In the genomic region with DNA sequence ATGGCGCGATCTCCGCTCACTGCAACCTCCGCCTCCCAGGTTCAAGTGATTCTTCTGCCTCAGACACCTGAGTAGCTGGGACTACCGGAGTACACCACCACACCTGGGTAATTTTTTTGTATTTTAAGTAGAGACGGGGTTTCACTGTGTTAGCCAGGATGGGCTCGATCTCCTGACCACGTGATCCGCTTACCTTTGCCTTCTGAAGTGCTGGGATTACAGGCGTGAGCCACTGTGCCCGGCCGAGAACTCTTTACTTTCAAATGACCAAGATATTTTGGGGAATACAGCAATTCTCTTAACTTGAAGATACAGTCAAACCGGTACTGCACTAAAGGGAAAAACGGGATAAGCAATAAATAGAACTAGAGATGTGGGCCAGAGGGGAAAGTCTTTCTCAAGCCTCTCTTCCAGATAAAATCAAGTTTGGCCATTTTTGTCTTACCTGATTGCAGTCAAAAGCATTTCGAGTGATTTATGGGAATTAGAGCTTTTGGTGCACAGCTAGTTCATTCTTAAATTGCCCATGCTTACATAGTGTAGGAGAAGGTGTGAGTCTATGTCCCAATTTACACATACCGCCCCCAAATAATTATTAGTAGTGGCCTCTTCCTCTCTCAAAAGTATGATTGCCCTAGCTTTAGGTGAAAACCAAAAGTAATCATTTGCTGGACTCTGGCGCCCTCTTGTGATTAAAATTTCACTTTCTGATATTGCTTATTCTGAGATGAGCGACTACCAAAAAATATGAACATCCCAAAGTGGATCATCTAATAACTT, we compare ENCODE assay signal across 8 cellular contexts. TPM values are rescaled to one million over a fixed set of nuclear protein-coding genes. Genes with fewer than 3 reads are reported as not detected.
A peak's percentile ranks its signal among the peaks of the same experiment; 100 is the strongest.
DNase-seq lines count a peak whose midpoint lies in the region; ATAC-seq and TF ChIP-seq lines count a peak whose summit lies in the region.

No MANE protein-coding gene starts in this region.

- no peaks in the 10 kb centered on the region for H3K9me3 Mint-ChIP-seq in brain

- DNase-seq in AG10803 (ENCODE audit: low read depth) (peak; percentile 36), GM03348 (ENCODE audit: low spot score) (peak; percentile 70), RKO (ENCODE audit: low spot score) (peak; percentile 50), kidney epithelial cell (ENCODE audit: low read depth) (no peak)
- peak; percentile 19 for DNase-seq in stimulated activated CD8-positive, alpha-beta memory T cell treated with anti-CD3 and anti-CD28 coated beads, Interleukin-15, amount 100 ng/mL, for 1 hour (ENCODE audit: low read depth)

- H3K4me1 Mint-ChIP-seq in brain = no peaks in the 10 kb centered on the region

- no peak overlapping the region for H3K4me3 Mint-ChIP-seq in brain

- H3K27me3 ChIP-seq in kidney epithelial cell (ENCODE audit: control insufficient read depth, insufficient read depth, low read length) = no peaks in the 10 kb centered on the region

- ATAC-seq in HG03342 (IDR thresholded peaks at IDR 0.05; ENCODE audit: unreplicated experiment) (peak; percentile 62), HG03139 (IDR thresholded peaks at IDR 0.05; ENCODE audit: unreplicated experiment) (no peak)

- TF ChIP-seq CTCF in AG10803 (conservative IDR thresholded peaks at IDR 0.05; ENCODE audit: low read length) (peak; percentile 68), brain (conservative IDR thresholded peaks at IDR 0.05) (peak; percentile 86 to 91), kidney epithelial cell (IDR thresholded peaks at IDR 0.05; ENCODE audit: insufficient read depth, low read length, poor library complexity, severe bottlenecking) (peak; percentile 45)

- H3K36me3 Mint-ChIP-seq in brain = no peaks in the 10 kb centered on the region

- no peaks in the 10 kb centered on the region for H3K36me3 ChIP-seq in kidney epithelial cell (ENCODE audit: control insufficient read depth, insufficient read depth, low read length)

- H3K4me3 ChIP-seq in AG10803 (ENCODE audit: low read length) (no peak overlapping the region), kidney epithelial cell (ENCODE audit: low read depth, low read length) (no peak overlapping the region)

- peaks cover 9% of the 10 kb centered on the region for H3K27me3 Mint-ChIP-seq in brain

- H3K27ac Mint-ChIP-seq in brain = no peak overlapping the region

RNA-seq across cellular contexts. Expression of gene ABCG2, which starts 53.2 kb away (rescaled TPM):
- 12.6 TPM for polyA plus RNA-seq in brain (ENCODE audit: insufficient read depth, low read depth, low replicate concordance)
- under 0.01 and 0.21 TPM in 2 replicates for total RNA-seq in kidney epithelial cell
